Comparison of ENCODE assay signal across 8 cellular contexts in genomic region chr12:76348079-76348901, GRCh38. TPM values are rescaled to one million over a fixed set of nuclear protein-coding genes. Genes with fewer than 3 reads are reported as not detected.
DNase-seq lines count a peak whose midpoint lies in the region; ATAC-seq, FAIRE-seq and TF ChIP-seq lines count a peak whose summit lies in the region.

BBS10 (minus strand) TSS chr12:76348415; CDS start chr12:76348358, 57 bp downstream.

- intact Hi-C loops in uterus (cut with DNase I; ENCODE audit: low total_unique reads) = no loop called here

- DNase-seq in GM12892 (ENCODE audit: insufficient read length) = peak; percentile 77
- peak; percentile 84 for DNase-seq in NCI-H1436 (lab: John Stamatoyannopoulos, UW)
- DNase-seq in T-helper 1 cell = peak; percentile 63 to 90 (median 74)
- DNase-seq in right atrium auricular region (ENCODE audit: low spot score) = peak; percentile 91
- DNase-seq in pulmonary artery endothelial cell (ENCODE audit: low read depth, low spot score) = peak; percentile 72
- peak; percentile 90 for DNase-seq in uterus

- peak; percentile 99 for ATAC-seq in HG02840 (IDR thresholded peaks at IDR 0.05; ENCODE audit: low FRiP score, unreplicated experiment)

- peak within 1 kb of the TSS; percentile 79 for H3K27ac ChIP-seq in angular gyrus (ENCODE audit: low read depth, low read length)
- H3K27ac ChIP-seq in right atrium auricular region = peak within 1 kb of the TSS; percentile 78 to 88
- peak within 1 kb of the TSS; percentile 86 to 91 for H3K27ac ChIP-seq in uterus

- H3K36me3 ChIP-seq in right atrium auricular region (no peaks in the 10 kb centered on the region), uterus (no peaks in the 10 kb centered on the region)

- peak within 1 kb of the TSS; percentile 75 to 76 for H3K4me3 ChIP-seq in right atrium auricular region
- H3K4me3 ChIP-seq in uterus = peak within 1 kb of the TSS; percentile 82

- TF ChIP-seq POLR2A in GM12892 (IDR thresholded peaks at IDR 0.05; ENCODE audit: low read depth, low read length) (peak; percentile 90), uterus (IDR thresholded peaks at IDR 0.05) (peak in 1 of 2 donors; percentile 26)

- H3K27me3 ChIP-seq in right atrium auricular region = no peaks in the 10 kb centered on the region
- no peaks in the 10 kb centered on the region for H3K27me3 ChIP-seq in uterus

- peak; percentile 90 for FAIRE-seq in GM12892 (lab: Jason Lieb, UNC)

- TF ChIP-seq CTCF in right atrium auricular region (IDR thresholded peaks at IDR 0.05) (peak in 1 of 2 donors; percentile 74), uterus (IDR thresholded peaks at IDR 0.05) (peak in 3 of 4 experiments; percentile 37 to 44 (median 41))

- H3K9me3 ChIP-seq in right atrium auricular region = no peaks in the 10 kb centered on the region
- H3K9me3 ChIP-seq in uterus = no peaks in the 10 kb centered on the region

- H3K4me1 ChIP-seq in right atrium auricular region (peaks cover 0 to 35% of the 10 kb centered on the region in 2 donors), uterus (no peaks in the 10 kb centered on the region)

RNA-seq across cellular contexts. Expression of gene BBS10, which starts in this region (rescaled TPM):
- polyA plus RNA-seq in GM12892 (2012; ENCODE audit: missing spikeins) = 4.4 TPM
- total RNA-seq in right atrium auricular region (10 to 100 TPM in 1 of 2 donors, 1 to 10 TPM in 1; 9.3 to 12.9 TPM), pulmonary artery endothelial cell (11.9 and 17.7 TPM in 2 replicates), uterus (10 to 100 TPM in 3 of 4 donors, 1 to 10 TPM in 1; 6.9 to 34.2 (median 15.1) TPM)

Comparison
In these comparisons a context has a peak if more than half of its experiments do, and no peak if none do; other contexts are left out.
1. Peak in every context shown above with its lines: DNase-seq, ATAC-seq, H3K4me3 ChIP-seq and H3K27ac ChIP-seq.